8 cellular contexts compared by ENCODE assay signal in the genomic region with DNA sequence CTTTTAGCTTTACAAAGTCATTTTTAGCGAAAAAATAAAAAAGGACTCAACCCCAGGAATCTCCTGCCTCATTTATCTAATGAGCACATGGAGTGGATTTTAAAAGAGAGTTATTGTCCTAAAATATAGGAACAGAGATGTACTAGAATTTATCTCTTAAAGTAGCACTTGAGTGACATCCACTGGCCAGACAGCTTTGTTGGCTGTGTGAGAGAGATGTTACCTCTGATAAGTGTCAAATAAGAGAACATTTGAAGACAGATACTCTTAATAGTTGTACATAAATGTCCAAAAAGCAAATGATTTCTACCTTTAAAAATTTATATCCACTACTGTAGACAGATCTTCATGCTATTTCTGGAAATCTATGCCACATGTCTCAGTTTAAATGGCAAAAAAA. TPM values are rescaled to one million over a fixed set of nuclear protein-coding genes. Genes with fewer than 3 reads are reported as not detected.
DNase-seq lines count a peak whose midpoint lies in the region; ATAC-seq and TF ChIP-seq lines count a peak whose summit lies in the region.

No MANE protein-coding gene starts in this region.

- H3K4me3 ChIP-seq in MM.1S (ENCODE audit: low read length): no peak overlapping the region
- H3K4me3 ChIP-seq in mucosa of descending colon: no peak overlapping the region

- H3K9me2 ChIP-seq in MM.1S (replicated peaks; ENCODE audit: insufficient read depth, low read length): no peaks in the 10 kb centered on the region

- H3K4me2 ChIP-seq in MM.1S (ENCODE audit: low read depth, low read length): no peak overlapping the region

- no peak overlapping the region for H3K27ac ChIP-seq in MM.1S (ENCODE audit: low read length)

- no peaks in the 10 kb centered on the region for H3K27me3 ChIP-seq in MM.1S (replicated peaks; ENCODE audit: insufficient read depth, low read length)

- H3K4me1 ChIP-seq in MM.1S (ENCODE audit: low read length) (peaks cover 6% of the 10 kb centered on the region), mucosa of descending colon (ENCODE audit: low read depth) (peaks cover 6% of the 10 kb centered on the region)

- intact Hi-C loops in mucosa of descending colon (cut with DNase I, micrococcal nuclease): loop anchor here in 1 of 2 donors (5.0 kb wide), 1 partner anchor 62 kb away; no protein-coding TSS in a partner anchor

- ATAC-seq in mucosa of descending colon (peak; percentile 74), GM21717 (IDR thresholded peaks at IDR 0.05; ENCODE audit: unreplicated experiment) (no peak), HG02981 (IDR thresholded peaks at IDR 0.05; ENCODE audit: unreplicated experiment) (no peak)

- DNase-seq in GM03348 (ENCODE audit: low spot score) (peak; percentile 37), MM.1S (peak; percentile 46), astrocyte of the hippocampus (ENCODE audit: low read depth, low spot score) (peak; percentile 62), mucosa of descending colon (peak in 1 of 3 donors; percentile 58), T-helper 9 cell (no peak)
- DNase-seq in activated effector memory CD4-positive, alpha-beta T cell treated with Interleukin-2 at 50 U/mL for 16 hours: no peak

- H3K79me2 ChIP-seq in MM.1S (ENCODE audit: low read length): no peaks in the 10 kb centered on the region

- no peaks in the 10 kb centered on the region for H3K36me3 ChIP-seq in MM.1S (replicated peaks; ENCODE audit: insufficient read depth, low read length)
- no peaks in the 10 kb centered on the region for H3K36me3 ChIP-seq in mucosa of descending colon (ENCODE audit: low read depth)

- H3K9ac ChIP-seq in MM.1S (ENCODE audit: low read length): no peak overlapping the region

- H3K9me3 ChIP-seq in MM.1S (replicated peaks; ENCODE audit: insufficient read depth, low read length) (no peaks in the 10 kb centered on the region), mucosa of descending colon (no peaks in the 10 kb centered on the region)

- H2AFZ ChIP-seq in MM.1S (ENCODE audit: low read length): no peak overlapping the region

- TF ChIP-seq CTCF in MM.1S (IDR thresholded peaks at IDR 0.05; ENCODE audit: low read length) (peak; percentile 38), mucosa of descending colon (IDR thresholded peaks at IDR 0.05) (no peak)

- no peaks in the 10 kb centered on the region for H4K20me1 ChIP-seq in MM.1S (ENCODE audit: insufficient read depth, low read length)

- H3F3A ChIP-seq in MM.1S (ENCODE audit: insufficient read depth, low read length): no peaks in the 10 kb centered on the region

RNA-seq across cellular contexts. Expression of a gene that starts 12.3 kb away (rescaled TPM):
- 10 to 100 TPM; 55.3 to 77.8 (median 59.4) TPM for total RNA-seq in mucosa of descending colon

RNA-seq across cellular contexts. Expression of a gene that starts 57.3 kb away (rescaled TPM):
- 10 to 100 TPM; 42.7 to 72.0 (median 43.8) TPM for total RNA-seq in mucosa of descending colon

Comparison
In these comparisons a context has a peak if more than half of its experiments do, and no peak if none do; other contexts are left out.
1. DNase-seq: peak in GM03348 (single experiment), MM.1S (single experiment) and astrocyte of the hippocampus (single experiment); none in activated effector memory CD4-positive, alpha-beta T cell treated with Interleukin-2 at 50 U/mL for 16 hours (single experiment) and T-helper 9 cell (single experiment).